In genomic region chr1:102550729-102551384, GRCh38 we compare ENCODE assay signal across 8 cellular contexts.
DNase-seq lines count a peak whose midpoint lies in the region; ATAC-seq and TF ChIP-seq lines count a peak whose summit lies in the region.

No MANE protein-coding gene starts in this region.

- no peak for ATAC-seq in GM18868 (IDR thresholded peaks at IDR 0.05; ENCODE audit: unreplicated experiment)
- no peak for ATAC-seq in GM21526 (IDR thresholded peaks at IDR 0.05; ENCODE audit: low FRiP score, unreplicated experiment)

- TF ChIP-seq RAD21 in Ishikawa (IDR thresholded peaks at IDR 0.05; ENCODE audit: low read depth): peak; percentile 61

- DNase-seq in activated CD4-positive, alpha-beta T cell treated with anti-CD3 and anti-CD28 coated beads for 48 hours: peak; percentile 13
- DNase-seq in activated CD4-positive, alpha-beta T cell treated with anti-CD3 and anti-CD28 coated beads, Interleukin-2, amount 50 U/mL, for 1 hour: no peak
- DNase-seq in astrocyte of the hippocampus (ENCODE audit: low read depth, low spot score): peak; percentile 20
- DNase-seq in retina: peak; percentile 3
- no peak for DNase-seq in NCI-H1436 (lab: John Stamatoyannopoulos, UW)

- TF ChIP-seq EP300 in Ishikawa (IDR thresholded peaks at IDR 0.05; ENCODE audit: borderline replicate concordance): no peak

TF ChIP-seq in Ishikawa, 13 proteins besides CTCF, POLR2A, EP300 and RAD21:
- no peak for TF ChIP-seq TCF12 (IDR thresholded peaks at IDR 0.05; ENCODE audit: low read depth)
- no peak for TF ChIP-seq ZBTB7A (IDR thresholded peaks at IDR 0.05; ENCODE audit: low read depth)
- TF ChIP-seq TAF1 (IDR thresholded peaks at IDR 0.05; ENCODE audit: low read depth): no peak
- no peak for TF ChIP-seq NFIC (IDR thresholded peaks at IDR 0.05)
- no peak for TF ChIP-seq TEAD4 (IDR thresholded peaks at IDR 0.05)
- no peak for TF ChIP-seq YY1 (IDR thresholded peaks at IDR 0.05; ENCODE audit: low read depth)
- no peak for TF ChIP-seq FOXM1 (IDR thresholded peaks at IDR 0.05; ENCODE audit: borderline replicate concordance, low read depth)
- no peak for TF ChIP-seq MAX (IDR thresholded peaks at IDR 0.05)
- TF ChIP-seq CEBPB (IDR thresholded peaks at IDR 0.05): no peak
- TF ChIP-seq, protein P1, sequence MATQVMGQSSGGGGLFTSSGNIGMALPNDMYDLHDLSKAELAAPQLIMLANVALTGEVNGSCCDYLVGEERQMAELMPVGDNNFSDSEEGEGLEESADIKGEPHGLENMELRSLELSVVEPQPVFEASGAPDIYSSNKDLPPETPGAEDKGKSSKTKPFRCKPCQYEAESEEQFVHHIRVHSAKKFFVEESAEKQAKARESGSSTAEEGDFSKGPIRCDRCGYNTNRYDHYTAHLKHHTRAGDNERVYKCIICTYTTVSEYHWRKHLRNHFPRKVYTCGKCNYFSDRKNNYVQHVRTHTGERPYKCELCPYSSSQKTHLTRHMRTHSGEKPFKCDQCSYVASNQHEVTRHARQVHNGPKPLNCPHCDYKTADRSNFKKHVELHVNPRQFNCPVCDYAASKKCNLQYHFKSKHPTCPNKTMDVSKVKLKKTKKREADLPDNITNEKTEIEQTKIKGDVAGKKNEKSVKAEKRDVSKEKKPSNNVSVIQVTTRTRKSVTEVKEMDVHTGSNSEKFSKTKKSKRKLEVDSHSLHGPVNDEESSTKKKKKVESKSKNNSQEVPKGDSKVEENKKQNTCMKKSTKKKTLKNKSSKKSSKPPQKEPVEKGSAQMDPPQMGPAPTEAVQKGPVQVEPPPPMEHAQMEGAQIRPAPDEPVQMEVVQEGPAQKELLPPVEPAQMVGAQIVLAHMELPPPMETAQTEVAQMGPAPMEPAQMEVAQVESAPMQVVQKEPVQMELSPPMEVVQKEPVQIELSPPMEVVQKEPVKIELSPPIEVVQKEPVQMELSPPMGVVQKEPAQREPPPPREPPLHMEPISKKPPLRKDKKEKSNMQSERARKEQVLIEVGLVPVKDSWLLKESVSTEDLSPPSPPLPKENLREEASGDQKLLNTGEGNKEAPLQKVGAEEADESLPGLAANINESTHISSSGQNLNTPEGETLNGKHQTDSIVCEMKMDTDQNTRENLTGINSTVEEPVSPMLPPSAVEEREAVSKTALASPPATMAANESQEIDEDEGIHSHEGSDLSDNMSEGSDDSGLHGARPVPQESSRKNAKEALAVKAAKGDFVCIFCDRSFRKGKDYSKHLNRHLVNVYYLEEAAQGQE (IDR thresholded peaks at IDR 0.05; ENCODE audit: low read depth): no peak
- TF ChIP-seq USF1 (IDR thresholded peaks at IDR 0.05): no peak
- TF ChIP-seq CREB1 (IDR thresholded peaks at IDR 0.05; ENCODE audit: low read depth): no peak
- no peak for TF ChIP-seq EGR1 (IDR thresholded peaks at IDR 0.05)

Comparison
In these comparisons a context has a peak if more than half of its experiments do, and no peak if none do; other contexts are left out.
1. DNase-seq: peak in activated CD4-positive, alpha-beta T cell treated with anti-CD3 and anti-CD28 coated beads for 48 hours (single experiment), astrocyte of the hippocampus (single experiment) and retina (single experiment); none in activated CD4-positive, alpha-beta T cell treated with anti-CD3 and anti-CD28 coated beads, Interleukin-2, amount 50 U/mL, for 1 hour (single experiment) and NCI-H1436 (single experiment).